1 cellular context compared by ENCODE assay signal in the genomic region with DNA sequence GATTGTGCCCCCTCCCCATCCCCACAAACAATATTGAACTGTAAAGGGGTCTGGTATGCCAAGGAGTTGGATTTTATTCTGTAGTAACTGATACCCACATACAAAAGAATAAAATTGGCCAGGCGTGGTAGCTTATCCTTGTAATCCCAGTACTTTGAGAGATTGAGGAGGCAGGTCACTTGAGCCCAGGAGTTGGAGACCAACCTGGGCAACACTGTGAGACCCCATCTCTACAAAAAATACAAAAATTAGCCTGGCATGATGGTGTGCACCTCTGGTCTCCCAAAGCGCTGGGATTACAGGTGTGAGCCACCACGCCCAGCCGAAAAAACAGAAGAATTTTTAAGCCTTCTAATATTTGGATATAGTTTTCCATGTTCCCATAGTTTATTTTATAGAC.
TF ChIP-seq lines count a peak whose summit lies in the region.

No MANE protein-coding gene starts in this region.

TF ChIP-seq in liver, 16 proteins besides CTCF, POLR2A, EP300 and RAD21:
- TF ChIP-seq NR2F2 (IDR thresholded peaks at IDR 0.05) (no peak), FOXA1 (IDR thresholded peaks at IDR 0.05) (no peak), GABPA (IDR thresholded peaks at IDR 0.05 in 1 of 2, conservative IDR thresholded peaks at IDR 0.05 in 1 of 2) (no peak), HNF4A (conservative IDR thresholded peaks at IDR 0.05) (no peak), JUND (IDR thresholded peaks at IDR 0.05) (no peak), FOXA2 (IDR thresholded peaks at IDR 0.05) (no peak), SP1 (IDR thresholded peaks at IDR 0.05) (no peak), HNF4G (IDR thresholded peaks at IDR 0.05) (no peak)
- TF ChIP-seq, protein P1, sequence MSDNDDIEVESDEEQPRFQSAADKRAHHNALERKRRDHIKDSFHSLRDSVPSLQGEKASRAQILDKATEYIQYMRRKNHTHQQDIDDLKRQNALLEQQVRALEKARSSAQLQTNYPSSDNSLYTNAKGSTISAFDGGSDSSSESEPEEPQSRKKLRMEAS (IDR thresholded peaks at IDR 0.05) = no peak
- TF ChIP-seq, protein P2, sequence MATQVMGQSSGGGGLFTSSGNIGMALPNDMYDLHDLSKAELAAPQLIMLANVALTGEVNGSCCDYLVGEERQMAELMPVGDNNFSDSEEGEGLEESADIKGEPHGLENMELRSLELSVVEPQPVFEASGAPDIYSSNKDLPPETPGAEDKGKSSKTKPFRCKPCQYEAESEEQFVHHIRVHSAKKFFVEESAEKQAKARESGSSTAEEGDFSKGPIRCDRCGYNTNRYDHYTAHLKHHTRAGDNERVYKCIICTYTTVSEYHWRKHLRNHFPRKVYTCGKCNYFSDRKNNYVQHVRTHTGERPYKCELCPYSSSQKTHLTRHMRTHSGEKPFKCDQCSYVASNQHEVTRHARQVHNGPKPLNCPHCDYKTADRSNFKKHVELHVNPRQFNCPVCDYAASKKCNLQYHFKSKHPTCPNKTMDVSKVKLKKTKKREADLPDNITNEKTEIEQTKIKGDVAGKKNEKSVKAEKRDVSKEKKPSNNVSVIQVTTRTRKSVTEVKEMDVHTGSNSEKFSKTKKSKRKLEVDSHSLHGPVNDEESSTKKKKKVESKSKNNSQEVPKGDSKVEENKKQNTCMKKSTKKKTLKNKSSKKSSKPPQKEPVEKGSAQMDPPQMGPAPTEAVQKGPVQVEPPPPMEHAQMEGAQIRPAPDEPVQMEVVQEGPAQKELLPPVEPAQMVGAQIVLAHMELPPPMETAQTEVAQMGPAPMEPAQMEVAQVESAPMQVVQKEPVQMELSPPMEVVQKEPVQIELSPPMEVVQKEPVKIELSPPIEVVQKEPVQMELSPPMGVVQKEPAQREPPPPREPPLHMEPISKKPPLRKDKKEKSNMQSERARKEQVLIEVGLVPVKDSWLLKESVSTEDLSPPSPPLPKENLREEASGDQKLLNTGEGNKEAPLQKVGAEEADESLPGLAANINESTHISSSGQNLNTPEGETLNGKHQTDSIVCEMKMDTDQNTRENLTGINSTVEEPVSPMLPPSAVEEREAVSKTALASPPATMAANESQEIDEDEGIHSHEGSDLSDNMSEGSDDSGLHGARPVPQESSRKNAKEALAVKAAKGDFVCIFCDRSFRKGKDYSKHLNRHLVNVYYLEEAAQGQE (IDR thresholded peaks at IDR 0.05) = no peak
- TF ChIP-seq, protein P3, sequence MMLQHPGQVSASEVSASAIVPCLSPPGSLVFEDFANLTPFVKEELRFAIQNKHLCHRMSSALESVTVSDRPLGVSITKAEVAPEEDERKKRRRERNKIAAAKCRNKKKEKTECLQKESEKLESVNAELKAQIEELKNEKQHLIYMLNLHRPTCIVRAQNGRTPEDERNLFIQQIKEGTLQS (IDR thresholded peaks at IDR 0.05) = no peak
- TF ChIP-seq, protein P4, sequence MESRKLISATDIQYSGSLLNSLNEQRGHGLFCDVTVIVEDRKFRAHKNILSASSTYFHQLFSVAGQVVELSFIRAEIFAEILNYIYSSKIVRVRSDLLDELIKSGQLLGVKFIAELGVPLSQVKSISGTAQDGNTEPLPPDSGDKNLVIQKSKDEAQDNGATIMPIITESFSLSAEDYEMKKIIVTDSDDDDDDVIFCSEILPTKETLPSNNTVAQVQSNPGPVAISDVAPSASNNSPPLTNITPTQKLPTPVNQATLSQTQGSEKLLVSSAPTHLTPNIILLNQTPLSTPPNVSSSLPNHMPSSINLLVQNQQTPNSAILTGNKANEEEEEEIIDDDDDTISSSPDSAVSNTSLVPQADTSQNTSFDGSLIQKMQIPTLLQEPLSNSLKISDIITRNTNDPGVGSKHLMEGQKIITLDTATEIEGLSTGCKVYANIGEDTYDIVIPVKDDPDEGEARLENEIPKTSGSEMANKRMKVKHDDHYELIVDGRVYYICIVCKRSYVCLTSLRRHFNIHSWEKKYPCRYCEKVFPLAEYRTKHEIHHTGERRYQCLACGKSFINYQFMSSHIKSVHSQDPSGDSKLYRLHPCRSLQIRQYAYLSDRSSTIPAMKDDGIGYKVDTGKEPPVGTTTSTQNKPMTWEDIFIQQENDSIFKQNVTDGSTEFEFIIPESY (IDR thresholded peaks at IDR 0.05) = no peak
TF ChIP-seq in liver: peak in this region for 0.
